In genomic region chr21:45554477-45555175, GRCh38 we compare ENCODE assay signal across 8 cellular contexts. TPM values are rescaled to one million over a fixed set of nuclear protein-coding genes. Genes with fewer than 3 reads are reported as not detected.
DNase-seq lines count a peak whose midpoint lies in the region; ATAC-seq and TF ChIP-seq lines count a peak whose summit lies in the region.

No MANE protein-coding gene starts in this region.

- H3K4me3 ChIP-seq in liver (ENCODE audit: low read depth in 1 of 3, low read length in 3 of 3), result peak overlapping the region; percentile 67 to 87 (median 69)

- no peaks in the 10 kb centered on the region for H3K9me3 ChIP-seq in liver (ENCODE audit: control insufficient read depth in 4 of 4, low read length in 3 of 4)

- peaks cover 0 to 14% (median 6%) of the 10 kb centered on the region in 4 donors for H3K4me1 ChIP-seq in liver (ENCODE audit: control insufficient read depth in 4 of 4, insufficient read depth in 4 of 4, low read length in 3 of 4)

- H3K27ac ChIP-seq in liver (ENCODE audit: low read depth in 1 of 2, low read length in 2 of 2), result peak overlapping the region; percentile 42 to 60

- H3K9ac ChIP-seq in liver (ENCODE audit: low read depth in 1 of 2, low read length in 2 of 2), result peak overlapping the region in 1 of 2 donors; percentile 86

- WGBS in liver, result 2% methylated on average over 51 of the region's 53 CpGs

- no peaks in the 10 kb centered on the region for H3K36me3 ChIP-seq in liver (ENCODE audit: control insufficient read depth in 4 of 4, insufficient read depth in 3 of 4, low read depth in 1 of 4, low read length in 3 of 4)

- in situ Hi-C loops in G401 (cut with HindIII; ENCODE audit: low sequenced_read_pairs), result no loop called here

- TF ChIP-seq CTCF in liver (IDR thresholded peaks at IDR 0.05; ENCODE audit: low read depth, low read length, missing input control), result peak; percentile 80

- DNase-seq in G401 (ENCODE audit: low spot score) (peak; percentile 68), NCI-H345 treated with DMSO at 0.1 percent for 48 hours (lab: John Stamatoyannopoulos, UW; ENCODE audit: unreplicated experiment) (peak; percentile 40), dedifferentiated amniotic fluid mesenchymal stem cell (ENCODE audit: extremely low spot score) (peak; percentile 40)
- DNase-seq in activated CD4-positive, alpha-beta T cell treated with anti-CD3 and anti-CD28 coated beads, Interleukin-2, amount 50 U/mL, for 24 hours (ENCODE audit: low read depth in 1 of 2, low spot score in 1 of 2), result peak; percentile 73 to 86
- DNase-seq in stimulated activated CD4-positive, alpha-beta T cell treated with anti-CD3 and anti-CD28 coated beads, Interleukin-4, amount 100 ng/mL, for 24 hours, result peak; percentile 86

- ATAC-seq in HG02798 (IDR thresholded peaks at IDR 0.05; ENCODE audit: poor library complexity, unreplicated experiment), result peak; percentile 61
- ATAC-seq in HG03521 (IDR thresholded peaks at IDR 0.05; ENCODE audit: unreplicated experiment), result no peak

- H3K27me3 ChIP-seq in liver (ENCODE audit: control insufficient read depth in 4 of 4, insufficient read depth in 4 of 4, low read length in 3 of 4), result no peaks in the 10 kb centered on the region

- peak; percentile 60 to 76 for TF ChIP-seq RAD21 in liver (IDR thresholded peaks at IDR 0.05)

TF ChIP-seq in liver, 16 proteins besides CTCF, POLR2A, EP300 and RAD21:
- TF ChIP-seq HNF4G (IDR thresholded peaks at IDR 0.05) (no peak), HNF4A (conservative IDR thresholded peaks at IDR 0.05) (no peak), ZBTB33 (IDR thresholded peaks at IDR 0.05) (no peak), REST (IDR thresholded peaks at IDR 0.05) (no peak), TAF1 (conservative IDR thresholded peaks at IDR 0.05) (no peak), EGR1 (IDR thresholded peaks at IDR 0.05; ENCODE audit: low read depth in 2 of 2) (no peak), SP1 (IDR thresholded peaks at IDR 0.05) (no peak), FOXA1 (IDR thresholded peaks at IDR 0.05) (no peak), FOXA2 (IDR thresholded peaks at IDR 0.05) (no peak), GABPA (IDR thresholded peaks at IDR 0.05 in 1 of 2, conservative IDR thresholded peaks at IDR 0.05 in 1 of 2) (no peak), MAX (IDR thresholded peaks at IDR 0.05) (no peak), ATF3 (IDR thresholded peaks at IDR 0.05) (no peak)

RNA-seq across cellular contexts. Expression of gene SLC19A1, which starts 12.4 kb away (rescaled TPM):
- 15.4 and 15.9 TPM in 2 replicates for total RNA-seq in G401 (2014; rRNA removed; shearing (Covaris generic))
- 10 to 100 TPM; 13.0 to 13.1 TPM for total RNA-seq in liver
- polyA plus RNA-seq in liver, result 10 to 100 TPM in 1 of 2 donors, 1 to 10 TPM in 1; 8.4 to 28.0 TPM
